Comparison of ENCODE assay signal across 10 cellular contexts in the genomic region with DNA sequence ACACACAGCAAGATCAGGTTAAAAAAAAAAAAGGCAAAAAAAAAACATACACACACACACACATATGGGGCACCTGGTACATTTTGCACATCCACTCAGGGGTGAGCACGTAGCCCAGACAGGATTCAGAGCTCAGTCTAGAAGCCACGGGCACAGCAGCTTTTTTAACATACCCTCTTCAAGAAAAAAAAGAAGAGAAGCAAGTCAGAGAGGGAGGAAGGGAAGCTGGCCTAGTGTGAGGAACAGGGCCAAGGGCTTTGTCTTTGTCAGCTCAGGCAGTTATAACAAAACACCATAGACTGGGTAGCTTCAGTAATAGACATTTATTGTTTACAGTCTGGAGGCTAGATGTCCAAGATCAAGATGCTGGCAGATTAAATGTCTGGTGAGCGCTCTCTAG. TPM values are rescaled to one million over a fixed set of nuclear protein-coding genes. Genes with fewer than 3 reads are reported as not detected.
A peak's percentile ranks its signal among the peaks of the same experiment; 100 is the strongest.
DNase-seq lines count a peak whose midpoint lies in the region; ATAC-seq and TF ChIP-seq lines count a peak whose summit lies in the region.
"Had no signal": no experiment of that assay in that cellular context is flagged by ENCODE, and none has a peak within 500 bp of the region (broad histone marks: within the 10 kb centered on the region; RNA-seq: fewer than 3 reads in every experiment).

No MANE protein-coding gene starts in this region.

- H3F3A ChIP-seq in GM23248 (ENCODE audit: insufficient read depth): peaks cover 54% of the 10 kb centered on the region

- H3K36me3 ChIP-seq in GM23248 (ENCODE audit: low read depth): peaks cover 9% of the 10 kb centered on the region; the same call in 1 of the 2 replicates
- H3K36me3 ChIP-seq in effector memory CD4-positive, alpha-beta T cell (ENCODE audit: control insufficient read depth, insufficient read depth, low read length): no peaks in the 10 kb centered on the region

- no peak for DNase-seq in GM23248
- DNase-seq in RWPE1 (ENCODE audit: low spot score): no peak
- no peak for DNase-seq in effector memory CD4-positive, alpha-beta T cell
- peak; percentile 50 for DNase-seq in sciatic nerve (ENCODE audit: low spot score)
- DNase-seq in glomerular visceral epithelial cell (ENCODE audit: extremely low spot score): no peak
- DNase-seq in NCI-H345 treated with DMSO at 0.1 percent for 48 hours (lab: John Stamatoyannopoulos, UW; ENCODE audit: unreplicated experiment): no peak
- DNase-seq: NCI-H526 treated with DMSO at 0.1 percent for 48 hours; stimulated activated CD4-positive, alpha-beta T cell treated with anti-CD3 and anti-CD28 coated beads, Interleukin-12 subunit alpha, Interleukin-12 subunit beta, amount 100 ng/mL, for 4 hours had no signal

- H3K9me2 ChIP-seq in GM23248 (ENCODE audit: insufficient read depth): no peaks in the 10 kb centered on the region

- 65 to 72% methylated on average over 3 of the region's 3 CpGs for WGBS in GM23248 (ENCODE audit: low coverage in 1 of 2, low lambda C conversion rate in 2 of 2, missing lambda C conversion rate in 2 of 2), 2 experiments

- no peak overlapping the region for H3K4me2 ChIP-seq in GM23248 (ENCODE audit: unreplicated experiment)

- H3K27me3 ChIP-seq in GM23248 (replicated peaks; ENCODE audit: insufficient read depth): no peaks in the 10 kb centered on the region
- no peaks in the 10 kb centered on the region for H3K27me3 ChIP-seq in effector memory CD4-positive, alpha-beta T cell (replicated peaks; ENCODE audit: control insufficient read depth, insufficient read depth, low read length, poor library complexity, severe bottlenecking)

- intact Hi-C loops in sciatic nerve (cut with DNase I): loop anchor here (5.0 kb wide), 1 partner anchor 43 kb away; no protein-coding TSS in a partner anchor

- no peak for TF ChIP-seq CTCF in RWPE1 (conservative IDR thresholded peaks at IDR 0.05; ENCODE audit: low read depth)

- H3K4me1 ChIP-seq in GM23248 (ENCODE audit: insufficient read depth): peaks cover 17% of the 10 kb centered on the region
- H3K4me1 ChIP-seq in effector memory CD4-positive, alpha-beta T cell (ENCODE audit: control insufficient read depth, insufficient read depth, low read length, poor library complexity, severe bottlenecking): peaks cover 54% of the 10 kb centered on the region

- H3K4me3 ChIP-seq in GM23248: no peak overlapping the region
- no peak overlapping the region for H3K4me3 ChIP-seq in effector memory CD4-positive, alpha-beta T cell (ENCODE audit: insufficient read depth, low read depth, low read length, poor library complexity, severe bottlenecking)

- CTCF ChIA-PET in RWPE1 (lab: Yijun Ruan, JAX): no interaction called here

- H4K20me1 ChIP-seq in GM23248 (ENCODE audit: insufficient read depth): no peaks in the 10 kb centered on the region

- H3K9me3 ChIP-seq in GM23248 (ENCODE audit: low read depth): no peaks in the 10 kb centered on the region
- no peaks in the 10 kb centered on the region for H3K9me3 ChIP-seq in effector memory CD4-positive, alpha-beta T cell (ENCODE audit: control insufficient read depth, low read length)

- ATAC-seq in sciatic nerve (no peak), HG03097 (IDR thresholded peaks at IDR 0.05; ENCODE audit: low FRiP score, unreplicated experiment) (no peak)
- ATAC-seq: activated CD4-positive, CD25-positive, alpha-beta regulatory T cell treated with anti-CD3 and anti-CD28 coated beads, Interleukin-2, amount 50 U/mL, for 24 hours had no signal

- in situ Hi-C loops in GM23248 (cut with MboI): no loop called here

- peak overlapping the region; percentile 17 for H3K27ac ChIP-seq in GM23248
- H3K27ac ChIP-seq in RWPE1: peak overlapping the region; percentile 99; the same call in 1 of the 2 replicates
- peak overlapping the region; percentile 44 for H3K27ac ChIP-seq in effector memory CD4-positive, alpha-beta T cell (ENCODE audit: insufficient read depth, low read length, poor library complexity, severe bottlenecking)

- H3K9ac ChIP-seq in GM23248: no peak overlapping the region

- peaks cover 73% of the 10 kb centered on the region for H3K79me2 ChIP-seq in GM23248 (ENCODE audit: insufficient read depth)

- no peak overlapping the region for H2AFZ ChIP-seq in GM23248

- POLR2A ChIA-PET in RWPE1 (lab: Yijun Ruan, JAX; ENCODE audit: low non-redundant PET): no interaction called here

RNA-seq across cellular contexts. Expression of a gene that starts 2.3 kb away (rescaled TPM):
- 1,413 and 1,469 TPM in 2 replicates for total RNA-seq in GM23248 (2014; rRNA removed; shearing (Covaris generic))
- polyA plus RNA-seq in GM23248 (2016; fragmentation: Nextera tagmentation; extraction: Ambion mirVana): 1,408 and 1,423 TPM in 2 replicates
- 543 TPM for total RNA-seq in sciatic nerve

RNA-seq across cellular contexts. Expression of a gene that starts 37.7 kb away (rescaled TPM):
- total RNA-seq in GM23248 (2014; rRNA removed; shearing (Covaris generic)): 29.5 and 42.6 TPM in 2 replicates
- polyA plus RNA-seq in GM23248 (2016; fragmentation: Nextera tagmentation; extraction: Ambion mirVana): 106 and 112 TPM in 2 replicates
- 49.6 TPM for total RNA-seq in sciatic nerve

Comparison
In these comparisons a context has a peak if more than half of its experiments do, and no peak if none do; other contexts are left out.
1. H3K27ac ChIP-seq: peak in every context shown above with its lines; median percentile 99 in RWPE1; 44 in effector memory CD4-positive, alpha-beta T cell; 17 in GM23248.